Comparison of ENCODE assay signal across 1 cellular context in genomic region chr1:7300893-7301292, GRCh38.
TF ChIP-seq lines count a peak whose summit lies in the region.

No MANE protein-coding gene starts in this region.

TF ChIP-seq in GM23338, 12 proteins besides CTCF, POLR2A, EP300 and RAD21 (continued from another document):
- TF ChIP-seq ZNF462 (CRISPR knock-in tag; IDR thresholded peaks at IDR 0.05) = no peak
- TF ChIP-seq ZNF114 (CRISPR knock-in tag; IDR thresholded peaks at IDR 0.05) = no peak
- no peak for TF ChIP-seq ETS1 (IDR thresholded peaks at IDR 0.05)
- no peak for TF ChIP-seq EZH2 (IDR thresholded peaks at IDR 0.05; ENCODE audit: low read depth, unreplicated experiment)
- TF ChIP-seq NANOG (IDR thresholded peaks at IDR 0.05; ENCODE audit: borderline replicate concordance) = no peak
- no peak for TF ChIP-seq STAT1 (IDR thresholded peaks at IDR 0.05; ENCODE audit: unreplicated experiment)
- TF ChIP-seq JUNB (IDR thresholded peaks at IDR 0.05; ENCODE audit: unreplicated experiment) = no peak
- TF ChIP-seq CREB1 (CRISPR knock-in tag; IDR thresholded peaks at IDR 0.05; ENCODE audit: low read depth) = no peak
- no peak for TF ChIP-seq EZH2phosphoT487 (IDR thresholded peaks at IDR 0.05; ENCODE audit: unreplicated experiment)
- TF ChIP-seq POLR2AphosphoS5 (IDR thresholded peaks at IDR 0.05; ENCODE audit: low read depth) = no peak
- TF ChIP-seq REST (IDR thresholded peaks at IDR 0.05; ENCODE audit: unreplicated experiment) = no peak
